ENCODE assay signal across 9 cellular contexts in genomic region chr2:70686577-70687460, GRCh38.
DNase-seq lines count a peak whose midpoint lies in the region; ATAC-seq and TF ChIP-seq lines count a peak whose summit lies in the region.
"Had no signal": no experiment of that assay in that cellular context is flagged by ENCODE, and none has a peak within 500 bp of the region (broad histone marks: within the 10 kb centered on the region; RNA-seq: fewer than 3 reads in every experiment).

No MANE protein-coding gene starts in this region.

- no peak overlapping the region for H3K27ac ChIP-seq in PC-9
- no peak overlapping the region for H3K27ac ChIP-seq in naive thymus-derived CD4-positive, alpha-beta T cell (ENCODE audit: low read depth, low read length)
- H3K27ac ChIP-seq: ascending aorta had no signal

- DNase-seq in activated CD4-positive, CD25-positive, alpha-beta regulatory T cell treated with anti-CD3 and anti-CD28 coated beads, Interleukin-2, amount 50 U/mL, for 72 hours, result peak; percentile 28
- DNase-seq in activated CD4-positive, CD25-positive, alpha-beta regulatory T cell (lab: John Stamatoyannopoulos, UW), result no peak
- DNase-seq in PC-9 (peak in 1 of 2 experiments; percentile 39), choroid plexus epithelial cell (ENCODE audit: low read depth) (peak; percentile 50), occipital lobe (lab: John Stamatoyannopoulos, UW) (no peak), DMS79 treated with DMSO at 0.1 percent for 48 hours (lab: John Stamatoyannopoulos, UW) (no peak)
- no peak for DNase-seq in naive thymus-derived CD4-positive, alpha-beta T cell

- BruUV-seq in PC-9 (replicated peaks; lab: Mats Ljungman, UMichigan), result no TSS peak

- H3K4me3 Mint-ChIP-seq in naive thymus-derived CD4-positive, alpha-beta T cell, result peak overlapping the region in 1 of 10 donors; percentile 16

- no peaks in the 10 kb centered on the region for H3K4me1 Mint-ChIP-seq in naive thymus-derived CD4-positive, alpha-beta T cell

- H3K4me3 ChIP-seq in PC-9, result no peak overlapping the region
- H3K4me3 ChIP-seq in choroid plexus epithelial cell (ENCODE audit: low read depth, low read length), result no peak overlapping the region
- H3K4me3 ChIP-seq in naive thymus-derived CD4-positive, alpha-beta T cell (ENCODE audit: low read length), result no peak overlapping the region
- H3K4me3 ChIP-seq: ascending aorta had no signal

- H3K27me3 Mint-ChIP-seq in naive thymus-derived CD4-positive, alpha-beta T cell, result no peaks in the 10 kb centered on the region

- no peak overlapping the region for H3K4me2 ChIP-seq in PC-9

- CTCF ChIA-PET in PC-9 (lab: Charles Lee), result interaction anchor here (0.5 to 0.6 kb wide), 3 partner anchors 28 to 299 kb away, joined by 3 to 5 read pairs (median 3); no protein-coding TSS in a partner anchor
- CTCF ChIA-PET in naive thymus-derived CD4-positive, alpha-beta T cell (lab: Charles Lee), result interaction anchor here (1.5 to 1.6 kb wide), 2 partner anchors 12 to 31 kb away, joined by 3 to 4 read pairs; no protein-coding TSS in a partner anchor

- ATAC-seq in HG03280 (IDR thresholded peaks at IDR 0.05; ENCODE audit: unreplicated experiment), result peak; percentile 62
- peak; percentile 84 for ATAC-seq in naive thymus-derived CD4-positive, alpha-beta T cell

- H2AFZ ChIP-seq in PC-9, result no peak overlapping the region

- POLR2A ChIA-PET in PC-9 (lab: Charles Lee; ENCODE audit: unreplicated experiment), result interaction anchor here (0.6 kb wide), 1 partner anchor 139 kb away, joined by 5 read pairs; no protein-coding TSS in a partner anchor
- POLR2A ChIA-PET in naive thymus-derived CD4-positive, alpha-beta T cell (lab: Charles Lee), result no interaction called here

- H3K9me2 ChIP-seq in PC-9 (ENCODE audit: insufficient read depth), result no peaks in the 10 kb centered on the region

- no peaks in the 10 kb centered on the region for H3F3A ChIP-seq in PC-9 (ENCODE audit: insufficient read depth, low read depth)

- H3K36me3 ChIP-seq in PC-9 (ENCODE audit: low read depth), result no peaks in the 10 kb centered on the region
- H3K36me3 ChIP-seq in naive thymus-derived CD4-positive, alpha-beta T cell (ENCODE audit: control insufficient read depth in 2 of 3, insufficient read depth in 3 of 3, low read length in 3 of 3), result peaks cover 0 to 22% (median 2%) of the 10 kb centered on the region in 3 experiments
- H3K36me3 ChIP-seq: ascending aorta had no signal

- intact Hi-C loops in PC-9 (cut with micrococcal nuclease; ENCODE audit: unreplicated experiment), result no loop called here
- intact Hi-C loops in naive thymus-derived CD4-positive, alpha-beta T cell (cut with micrococcal nuclease), result no loop called here

- no peaks in the 10 kb centered on the region for H3K79me2 ChIP-seq in PC-9 (ENCODE audit: low read depth)

- peaks cover 0 to 44% (median 12%) of the 10 kb centered on the region in 5 donors for H3K36me3 Mint-ChIP-seq in naive thymus-derived CD4-positive, alpha-beta T cell

- H3K4me1 ChIP-seq in PC-9 (replicated peaks; ENCODE audit: insufficient read depth), result no peaks in the 10 kb centered on the region
- H3K4me1 ChIP-seq in naive thymus-derived CD4-positive, alpha-beta T cell (ENCODE audit: control insufficient read depth in 2 of 2, insufficient read depth in 2 of 2, low read length in 2 of 2), result no peaks in the 10 kb centered on the region
- H3K4me1 ChIP-seq: ascending aorta had no signal

- peak; percentile 58 for TF ChIP-seq CTCF in PC-9 (conservative IDR thresholded peaks at IDR 0.05)
- peak; percentile 45 for TF ChIP-seq CTCF in choroid plexus epithelial cell (conservative IDR thresholded peaks at IDR 0.05; ENCODE audit: low read depth, low read length)

- no peak overlapping the region for H3K27ac Mint-ChIP-seq in naive thymus-derived CD4-positive, alpha-beta T cell

- H3K27me3 ChIP-seq in PC-9 (ENCODE audit: insufficient read depth, low read depth), result peaks cover 13% of the 10 kb centered on the region; the same call in 1 of the 2 replicates
- H3K27me3 ChIP-seq in naive thymus-derived CD4-positive, alpha-beta T cell (ENCODE audit: control insufficient read depth in 2 of 2, insufficient read depth in 2 of 2, low read length in 2 of 2), result no peaks in the 10 kb centered on the region
- H3K27me3 ChIP-seq: ascending aorta had no signal

- no peaks in the 10 kb centered on the region for H4K20me1 ChIP-seq in PC-9 (ENCODE audit: insufficient read depth)

- no peaks in the 10 kb centered on the region for H3K9me3 ChIP-seq in PC-9 (ENCODE audit: insufficient read depth, low read depth)
- H3K9me3 ChIP-seq in naive thymus-derived CD4-positive, alpha-beta T cell (ENCODE audit: control insufficient read depth in 2 of 3, low read length in 3 of 3), result no peaks in the 10 kb centered on the region
- H3K9me3 ChIP-seq: ascending aorta had no signal

- H3K9me3 Mint-ChIP-seq in naive thymus-derived CD4-positive, alpha-beta T cell, result no peaks in the 10 kb centered on the region

Comparison
In these comparisons a context has a peak if more than half of its experiments do, and no peak if none do; other contexts are left out.
1. DNase-seq: peak in activated CD4-positive, CD25-positive, alpha-beta regulatory T cell treated with anti-CD3 and anti-CD28 coated beads, Interleukin-2, amount 50 U/mL, for 72 hours (single experiment) and choroid plexus epithelial cell (single experiment); none in activated CD4-positive, CD25-positive, alpha-beta regulatory T cell (0 of 4), naive thymus-derived CD4-positive, alpha-beta T cell (0 of 9), occipital lobe (single experiment) and DMS79 treated with DMSO at 0.1 percent for 48 hours (single experiment).